In the genomic region with DNA sequence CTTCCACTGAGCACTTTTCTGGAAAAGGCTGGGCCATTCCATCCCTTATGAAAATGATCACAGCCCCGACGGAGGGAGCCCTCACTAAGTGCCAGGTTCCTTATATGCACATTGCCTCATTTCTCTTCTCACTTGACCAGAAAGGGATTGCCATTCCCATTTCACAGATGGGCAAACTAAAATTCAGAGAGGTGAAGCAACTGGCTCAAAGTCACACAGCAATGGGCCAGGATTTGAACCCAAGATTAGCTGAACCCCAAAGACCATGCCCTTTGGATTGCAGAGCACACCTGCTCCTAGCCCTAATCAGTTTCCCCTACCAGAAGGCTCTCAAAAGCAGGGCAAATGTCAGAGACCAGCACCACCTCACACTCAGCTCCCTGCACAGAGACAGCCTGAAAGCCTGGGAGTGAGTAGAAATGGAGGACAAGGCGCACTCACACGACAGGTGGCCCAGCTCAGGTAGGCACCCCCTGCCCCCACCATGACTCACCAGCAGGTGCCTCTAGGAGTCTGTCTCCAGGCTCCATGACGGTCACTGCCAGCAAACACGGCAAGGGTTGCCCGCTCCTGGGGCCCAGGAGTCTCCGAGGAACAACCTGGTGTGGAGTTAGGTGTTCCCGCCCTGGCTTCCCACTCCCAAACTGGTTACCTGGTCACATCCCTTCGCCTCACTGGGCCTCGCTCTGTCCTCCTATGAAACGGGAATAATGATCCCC, we compare ENCODE assay signal across 16 cellular contexts. TPM values are rescaled to one million over a fixed set of nuclear protein-coding genes. Genes with fewer than 3 reads are reported as not detected.
A peak's percentile ranks its signal among the peaks of the same experiment; 100 is the strongest.
DNase-seq lines count a peak whose midpoint lies in the region.
"Had no signal": no experiment of that assay in that cellular context is flagged by ENCODE, and none has a peak within 500 bp of the region (broad histone marks: within the 10 kb centered on the region; RNA-seq: fewer than 3 reads in every experiment).

No MANE protein-coding gene starts in this region.

- H3K27ac ChIP-seq in SJSA1 (peak overlapping the region; percentile 50; the same call in 1 of the 2 replicates), stomach smooth muscle (ENCODE audit: low read length) (peak overlapping the region; percentile 97)
- H3K27ac ChIP-seq: 22Rv1 had no signal

- H3K4me3 ChIP-seq in SJSA1 (no peak overlapping the region), iPS-15b (ENCODE audit: low read depth, low read length) (no peak overlapping the region), stomach smooth muscle (ENCODE audit: low read length in 2 of 2) (peak overlapping the region in 1 of 2 donors; percentile 44)
- H3K4me3 ChIP-seq: GM12878 had no signal

- H3K9me3 ChIP-seq in SJSA1 (replicated peaks), result no peaks in the 10 kb centered on the region
- H3K9me3 ChIP-seq in iPS-15b (ENCODE audit: control insufficient read depth, insufficient read depth, low read length), result no peaks in the 10 kb centered on the region
- no peaks in the 10 kb centered on the region for H3K9me3 ChIP-seq in stomach smooth muscle (ENCODE audit: control insufficient read depth in 2 of 2, low read length in 2 of 2)

- H3K4me1 ChIP-seq in SJSA1 (replicated peaks), result peaks cover 58% of the 10 kb centered on the region
- H3K4me1 ChIP-seq in iPS-15b (ENCODE audit: control insufficient read depth, insufficient read depth, low read length), result peaks cover 7% of the 10 kb centered on the region
- peaks cover 86% of the 10 kb centered on the region for H3K4me1 ChIP-seq in stomach smooth muscle (ENCODE audit: control insufficient read depth, insufficient read depth, low read length)

- H3K36me3 ChIP-seq in SJSA1 (peaks cover 14% of the 10 kb centered on the region), iPS-15b (ENCODE audit: control insufficient read depth, insufficient read depth, low read length) (no peaks in the 10 kb centered on the region), stomach smooth muscle (ENCODE audit: control insufficient read depth in 2 of 2, insufficient read depth in 2 of 2, low read length in 2 of 2) (peaks cover 0 to 2% of the 10 kb centered on the region in 2 donors)

- H3K9ac ChIP-seq in iPS-15b (ENCODE audit: low read depth, low read length) (peak overlapping the region; percentile 60), stomach smooth muscle (ENCODE audit: low read length in 2 of 2) (peak overlapping the region; percentile 55 to 67)

- H3K27me3 ChIP-seq in SJSA1 (replicated peaks) (no peaks in the 10 kb centered on the region), iPS-15b (ENCODE audit: control insufficient read depth, insufficient read depth, low read length) (no peaks in the 10 kb centered on the region), stomach smooth muscle (ENCODE audit: control insufficient read depth in 1 of 2, insufficient read depth in 2 of 2, low read length in 2 of 2) (no peaks in the 10 kb centered on the region)

- DNase-seq in DMS153 (lab: John Stamatoyannopoulos, UW), result peak; percentile 43
- DNase-seq in DMS153 treated with DMSO at 0.1 percent for 48 hours (lab: John Stamatoyannopoulos, UW; ENCODE audit: unreplicated experiment), result no peak
- DNase-seq in SJSA1 (ENCODE audit: low read depth in 1 of 2, low spot score in 2 of 2), result no peak
- no peak for DNase-seq in stimulated activated naive CD4-positive, alpha-beta T cell (lab: John Stamatoyannopoulos, UW)
- no peak for DNase-seq in activated CD8-positive, alpha-beta memory T cell treated with anti-CD3 and anti-CD28 coated beads for 24 hours
- DNase-seq in putamen (ENCODE audit: low spot score), result no peak
- DNase-seq: activated CD4-positive, alpha-beta memory T cell treated with anti-CD3 and anti-CD28 coated beads for 36 hours; activated effector memory CD4-positive, alpha-beta T cell treated with Interleukin-2 at 50 U/mL for 16 hours; NCI-H82; SIG-M5; stimulated activated CD4-positive, alpha-beta T cell treated with anti-CD3 and anti-CD28 coated beads, Interleukin-1b, Interleukin-23, amount 100 ng/mL, for 48 hours; stimulated activated CD8-positive, alpha-beta memory T cell treated with anti-CD3 and anti-CD28 coated beads, Interleukin-4, amount 100 ng/mL, for 48 hours had no signal

RNA-seq across cellular contexts. Expression of a gene that starts 21.7 kb away (rescaled TPM):
- total RNA-seq in SJSA1 (2014; rRNA removed; shearing (Covaris generic)), result 29.6 and 43.6 TPM in 2 replicates
